8 cellular contexts compared by ENCODE assay signal in genomic region chr1:6497867-6498575, GRCh38. TPM values are rescaled to one million over a fixed set of nuclear protein-coding genes. Genes with fewer than 3 reads are reported as not detected.
DNase-seq lines count a peak whose midpoint lies in the region; ATAC-seq and TF ChIP-seq lines count a peak whose summit lies in the region.

No MANE protein-coding gene starts in this region.

- TF ChIP-seq EP300 in transverse colon (IDR thresholded peaks at IDR 0.05; ENCODE audit: low read depth): no peak

- H3K27me3 ChIP-seq in lower lobe of right lung (ENCODE audit: low read depth): peaks cover 16% of the 10 kb centered on the region
- H3K27me3 ChIP-seq in transverse colon: peaks cover 34% of the 10 kb centered on the region

- CTCF ChIA-PET in activated naive CD4-positive, alpha-beta T cell treated with anti-CD3 and anti-CD28 coated beads, Interleukin-2, amount 10 ng/mL, durations not matched to agents 7 days and 5 days (lab: Charles Lee): interaction anchor here (1.2 kb wide), 1 partner anchor 149 kb away, joined by 3 read pairs; no protein-coding TSS in a partner anchor

- H3K27ac ChIP-seq in lower lobe of right lung: no peak overlapping the region
- peak overlapping the region in 1 of 4 donors; percentile 41 for H3K27ac ChIP-seq in transverse colon

- H3K36me3 ChIP-seq in lower lobe of right lung: no peaks in the 10 kb centered on the region
- H3K36me3 ChIP-seq in transverse colon: no peaks in the 10 kb centered on the region

- H3K9me3 Mint-ChIP-seq in activated naive CD4-positive, alpha-beta T cell treated with anti-CD3 and anti-CD28 coated beads, Interleukin-2, amount 10 ng/mL, durations not matched to agents 7 days and 5 days: no peaks in the 10 kb centered on the region

- H3K27ac Mint-ChIP-seq in activated naive CD4-positive, alpha-beta T cell treated with anti-CD3 and anti-CD28 coated beads, Interleukin-2, amount 10 ng/mL, durations not matched to agents 7 days and 5 days: no peak overlapping the region

- H3K4me3 ChIP-seq in astrocyte of the spinal cord (ENCODE audit: low read depth, low read length) (peak overlapping the region; percentile 62), lower lobe of right lung (peak overlapping the region; percentile 63), transverse colon (peak overlapping the region; percentile 26 to 60 (median 53))

- TF ChIP-seq POLR2A in transverse colon (IDR thresholded peaks at IDR 0.05): no peak

- no peaks in the 10 kb centered on the region for H3K36me3 Mint-ChIP-seq in activated naive CD4-positive, alpha-beta T cell treated with anti-CD3 and anti-CD28 coated beads, Interleukin-2, amount 10 ng/mL, durations not matched to agents 7 days and 5 days

- ATAC-seq in lower lobe of right lung: no peak
- ATAC-seq in HG03039 (IDR thresholded peaks at IDR 0.05; ENCODE audit: unreplicated experiment): no peak

- peak overlapping the region; percentile 72 for H3K4me3 Mint-ChIP-seq in activated naive CD4-positive, alpha-beta T cell treated with anti-CD3 and anti-CD28 coated beads, Interleukin-2, amount 10 ng/mL, durations not matched to agents 7 days and 5 days

- 39% methylated on average over 20 of the region's 20 CpGs; no CpG with 5 or more reads in 1 of the 2 donors for WGBS in transverse colon (ENCODE audit: low coverage in 1 of 2), 2 donors

- H3K27me3 Mint-ChIP-seq in activated naive CD4-positive, alpha-beta T cell treated with anti-CD3 and anti-CD28 coated beads, Interleukin-2, amount 10 ng/mL, durations not matched to agents 7 days and 5 days: peaks cover 61% of the 10 kb centered on the region

- peaks cover 25% of the 10 kb centered on the region for H3K4me1 Mint-ChIP-seq in activated naive CD4-positive, alpha-beta T cell treated with anti-CD3 and anti-CD28 coated beads, Interleukin-2, amount 10 ng/mL, durations not matched to agents 7 days and 5 days

- H3K9me3 ChIP-seq in lower lobe of right lung (no peaks in the 10 kb centered on the region), transverse colon (no peaks in the 10 kb centered on the region)

- in situ Hi-C loops in astrocyte of the spinal cord (cut with HindIII; ENCODE audit: low sequenced_read_pairs) (no loop called here), transverse colon (cut with MboI; ENCODE audit: low pct_ligation_motif_present in 1 of 4, low pct_unique_long_range_greater_than_20kb in 1 of 4, low sequenced_read_pairs in 3 of 4) (loop anchor here in 3 of 4 donors (25.0 kb wide), 1 partner anchor 139 kb away; no protein-coding TSS in a partner anchor)

- intact Hi-C loops in lower lobe of right lung (cut with DNase I) (no loop called here), transverse colon (cut with DNase I; ENCODE audit: low total_unique reads) (no loop called here)

- no peak for DNase-seq in activated naive CD4-positive, alpha-beta T cell treated with anti-CD3 and anti-CD28 coated beads, Interleukin-2, amount 10 ng/mL, durations not matched to agents 7 days and 5 days
- DNase-seq in activated naive CD4-positive, alpha-beta T cell treated with Interleukin-2 at 50 U/mL for 16 hours: no peak
- DNase-seq in astrocyte of the spinal cord (ENCODE audit: low read depth, low spot score): no peak
- no peak for DNase-seq in lower lobe of right lung
- DNase-seq in transverse colon: no peak
- DNase-seq in iPS-NIHi7 (ENCODE audit: extremely low spot score): no peak
- no peak for DNase-seq in NCI-H774 (lab: John Stamatoyannopoulos, UW)

- H3K4me1 ChIP-seq in lower lobe of right lung: peaks cover 35% of the 10 kb centered on the region
- H3K4me1 ChIP-seq in transverse colon: peaks cover 8 to 27% (median 22%) of the 10 kb centered on the region in 4 donors

- TF ChIP-seq CTCF in astrocyte of the spinal cord (IDR thresholded peaks at IDR 0.05; ENCODE audit: low read depth, low read length) (no peak), lower lobe of right lung (IDR thresholded peaks at IDR 0.05) (no peak), transverse colon (IDR thresholded peaks at IDR 0.05) (no peak)

RNA-seq across cellular contexts. Expression of gene PLEKHG5, which starts 6.6 kb away (rescaled TPM):
- total RNA-seq in lower lobe of right lung: 9.5 TPM
- total RNA-seq in transverse colon: 10 to 100 TPM; 17.9 to 42.7 (median 37.1) TPM

RNA-seq across cellular contexts. Expression of gene TNFRSF25, which starts 32.0 kb away (rescaled TPM):
- total RNA-seq in lower lobe of right lung: 8.2 TPM
- 10 to 100 TPM; 38.9 to 55.3 (median 45.0) TPM for total RNA-seq in transverse colon

RNA-seq across cellular contexts. Expression of gene NOL9, which starts 56.3 kb away (rescaled TPM):
- 19.4 TPM for total RNA-seq in lower lobe of right lung
- total RNA-seq in transverse colon: 10 to 100 TPM in 2 of 4 donors, 1 to 10 TPM in 2; 8.0 to 30.0 (median 13.8) TPM

RNA-seq across cellular contexts. Expression of gene TAS1R1, which starts 57.1 kb away (rescaled TPM):
- total RNA-seq in lower lobe of right lung (0.27 TPM), transverse colon (under 1 TPM in 1 of 4 donors, not detected in 3; 0.48 TPM)
